ENCODE assay signal across 1 cellular context in genomic region chr1:160097911-160098851, GRCh38.
A peak's percentile ranks its signal among the peaks of the same experiment; 100 is the strongest.
TF ChIP-seq lines count a peak whose summit lies in the region.

Gene IGSF8, minus strand, starts transcription at chr1:160098619. Its CDS starts 147 bp downstream, at chr1:160098472.

TF ChIP-seq in HEK293, 187 proteins besides CTCF, POLR2A, EP300 and RAD21 (continued from another document):
- TF ChIP-seq ZBTB10 (tag by site-specific recombination; IDR thresholded peaks at IDR 0.05): peak; percentile 25; the same call in 1 of the 2 replicates
- TF ChIP-seq ZNF449 (tag by site-specific recombination; IDR thresholded peaks at IDR 0.05): 0 out of 2 replicates have a peak, but pooled peaks have one; percentile 4
- 0 out of 2 replicates have a peak, but pooled peaks have one; percentile 22 for TF ChIP-seq KLF7 (tag by site-specific recombination; IDR thresholded peaks at IDR 0.05; ENCODE audit: borderline replicate concordance)
- TF ChIP-seq PATZ1 (tag by site-specific recombination; IDR thresholded peaks at IDR 0.05): peak; percentile 61
- TF ChIP-seq ZBTB49 (tag by site-specific recombination; IDR thresholded peaks at IDR 0.05; ENCODE audit: low read depth): no peak
- TF ChIP-seq GLIS1 (tag by site-specific recombination; IDR thresholded peaks at IDR 0.05): peak; percentile 45; the same call in 1 of the 2 replicates
- no peak for TF ChIP-seq ZNF138 (tag by site-specific recombination; IDR thresholded peaks at IDR 0.05; ENCODE audit: borderline replicate concordance)
- 0 out of 2 replicates have a peak, but pooled peaks have one; percentile 13 for TF ChIP-seq KLF8 (tag by site-specific recombination; IDR thresholded peaks at IDR 0.05)
